ENCODE assay signal across 1 cellular context in genomic region chr1:98030976-98031375, GRCh38.
TF ChIP-seq lines count a peak whose summit lies in the region.

No MANE protein-coding gene starts in this region.

TF ChIP-seq in IMR-90, 13 proteins besides CTCF, POLR2A, EP300 and RAD21 (continued from another document):
- TF ChIP-seq ELK1 (IDR thresholded peaks at IDR 0.05; ENCODE audit: borderline replicate concordance, low read depth, low read length) (no peak), CHD1 (IDR thresholded peaks at IDR 0.05; ENCODE audit: low read depth, low read length) (no peak), MXI1 (IDR thresholded peaks at IDR 0.05; ENCODE audit: borderline replicate concordance, low read depth, low read length) (no peak), RFX5 (IDR thresholded peaks at IDR 0.05; ENCODE audit: low read depth, low read length) (no peak), SMC3 (IDR thresholded peaks at IDR 0.05; ENCODE audit: low read depth, low read length) (no peak), BHLHE40 (IDR thresholded peaks at IDR 0.05; ENCODE audit: low read depth, low read length) (no peak), NFE2L2 (IDR thresholded peaks at IDR 0.05; ENCODE audit: low read depth, low read length) (no peak), MAZ (IDR thresholded peaks at IDR 0.05; ENCODE audit: borderline replicate concordance, low read depth, low read length) (no peak)
